Comparison of ENCODE assay signal across 8 cellular contexts in the genomic region with DNA sequence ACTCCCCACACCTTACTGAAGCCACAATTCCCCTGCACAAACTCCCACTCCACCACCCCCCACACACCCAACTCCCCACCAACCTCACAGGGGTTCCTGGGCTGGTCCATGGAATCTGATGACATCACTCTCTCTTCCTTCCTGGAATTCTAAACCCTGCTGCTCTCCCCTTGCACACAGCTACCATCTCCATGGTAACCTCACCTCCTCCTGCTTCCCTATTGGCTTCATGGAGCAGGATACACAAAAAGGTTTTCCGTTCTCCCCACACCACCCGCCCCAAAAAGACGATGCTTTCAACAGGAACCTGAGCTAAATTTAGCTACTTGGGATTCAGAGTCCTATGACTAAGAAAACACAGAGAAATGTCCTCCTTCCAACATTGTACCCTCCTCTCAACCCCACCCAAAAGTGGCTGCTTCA.
DNase-seq lines count a peak whose midpoint lies in the region; ATAC-seq, FAIRE-seq and TF ChIP-seq lines count a peak whose summit lies in the region.

No MANE protein-coding gene starts in this region.

- H3K27ac ChIP-seq in K562 (ENCODE audit: extremely low read depth, low read depth, low read length) (no peak overlapping the region), smooth muscle cell (ENCODE audit: low read depth) (peak overlapping the region; percentile 70)
- H3K27ac ChIP-seq in effector memory CD4-positive, alpha-beta T cell (ENCODE audit: insufficient read depth, low read length, poor library complexity, severe bottlenecking), result no peak overlapping the region

- H3K9me3 ChIP-seq in K562 (replicated peaks; ENCODE audit: control insufficient read depth, insufficient read depth, low read depth, low read length) (no peaks in the 10 kb centered on the region), iPS-15b (ENCODE audit: control insufficient read depth, insufficient read depth, low read length) (no peaks in the 10 kb centered on the region), smooth muscle cell (replicated peaks; ENCODE audit: low read depth) (no peaks in the 10 kb centered on the region)
- H3K9me3 ChIP-seq in effector memory CD4-positive, alpha-beta T cell (ENCODE audit: control insufficient read depth, low read length), result no peaks in the 10 kb centered on the region

- DNase-seq in HTR-8/SVneo (ENCODE audit: insufficient read length, low spot score) (peak; percentile 34), K562 (ENCODE audit: extremely low read depth in 1 of 4, low spot score in 3 of 4) (no peak), smooth muscle cell (lab: John Stamatoyannopoulos, UW; ENCODE audit: unreplicated experiment) (no peak)
- DNase-seq in effector memory CD4-positive, alpha-beta T cell, result no peak

- H3K36me3 ChIP-seq in K562 (ENCODE audit: control insufficient read depth, insufficient read depth, low read length) (no peaks in the 10 kb centered on the region), iPS-15b (ENCODE audit: control insufficient read depth, insufficient read depth, low read length) (no peaks in the 10 kb centered on the region), smooth muscle cell (ENCODE audit: low read depth) (no peaks in the 10 kb centered on the region)
- no peaks in the 10 kb centered on the region for H3K36me3 ChIP-seq in effector memory CD4-positive, alpha-beta T cell (ENCODE audit: control insufficient read depth, insufficient read depth, low read length)

- peaks cover 6% of the 10 kb centered on the region; the same call in 1 of the 2 replicates for H4K20me1 ChIP-seq in K562 (replicated peaks; ENCODE audit: control insufficient read depth, insufficient read depth, low read length)
- peaks cover 94% of the 10 kb centered on the region for H4K20me1 ChIP-seq in smooth muscle cell (ENCODE audit: low read depth)

- CTCF ChIA-PET in K562 (lab: Yijun Ruan, JAX; ENCODE audit: low intra/inter-chr PET ratio), result no interaction called here

- no peak for TF ChIP-seq EP300 in K562 (IDR thresholded peaks at IDR 0.05; ENCODE audit: low read length)

- FAIRE-seq in HTR-8/SVneo (lab: Jason Lieb, UNC) (no peak), K562 (lab: Jason Lieb, UNC) (no peak)

- no TSS peak for BruUV-seq in K562 (replicated peaks; lab: Mats Ljungman, UMichigan)

- H3K27me3 ChIP-seq in K562 (ENCODE audit: control insufficient read depth in 2 of 2, insufficient read depth in 2 of 2, low read length in 2 of 2) (no peaks in the 10 kb centered on the region), iPS-15b (ENCODE audit: control insufficient read depth, insufficient read depth, low read length) (no peaks in the 10 kb centered on the region), smooth muscle cell (ENCODE audit: low read depth) (no peaks in the 10 kb centered on the region)
- H3K27me3 ChIP-seq in effector memory CD4-positive, alpha-beta T cell (replicated peaks; ENCODE audit: control insufficient read depth, insufficient read depth, low read length, poor library complexity, severe bottlenecking), result no peaks in the 10 kb centered on the region

- H3K9ac ChIP-seq in K562 (ENCODE audit: insufficient read depth in 1 of 2, low read depth in 2 of 2, low read length in 2 of 2), result no peak overlapping the region
- no peak overlapping the region for H3K9ac ChIP-seq in iPS-15b (ENCODE audit: low read depth, low read length)
- no peak overlapping the region for H3K9ac ChIP-seq in smooth muscle cell (ENCODE audit: low read depth)

- WGBS in K562 (ENCODE audit: insufficient coverage, low coverage, missing lambda C conversion rate), result 36% methylated on average over 2 of the region's 3 CpGs
- 10% methylated on average over 3 of the region's 3 CpGs for WGBS in smooth muscle cell (ENCODE audit: low lambda C conversion rate)

- H3K4me3 ChIP-seq in K562, result no peak overlapping the region
- H3K4me3 ChIP-seq in iPS-15b (ENCODE audit: low read depth, low read length), result peak overlapping the region; percentile 24
- no peak overlapping the region for H3K4me3 ChIP-seq in smooth muscle cell
- no peak overlapping the region for H3K4me3 ChIP-seq in effector memory CD4-positive, alpha-beta T cell (ENCODE audit: insufficient read depth, low read depth, low read length, poor library complexity, severe bottlenecking)

- H3K4me1 ChIP-seq in K562 (replicated peaks in 1 of 2; ENCODE audit: control insufficient read depth in 2 of 2, insufficient read depth in 2 of 2, low read length in 2 of 2), result peaks cover 0 to 5% of the 10 kb centered on the region in 2 experiments; a peak in 2 of 5 replicates
- peaks cover 11% of the 10 kb centered on the region for H3K4me1 ChIP-seq in iPS-15b (ENCODE audit: control insufficient read depth, insufficient read depth, low read length)
- peaks cover 25% of the 10 kb centered on the region for H3K4me1 ChIP-seq in smooth muscle cell (ENCODE audit: low read depth)
- H3K4me1 ChIP-seq in effector memory CD4-positive, alpha-beta T cell (ENCODE audit: control insufficient read depth, insufficient read depth, low read length, poor library complexity, severe bottlenecking), result no peaks in the 10 kb centered on the region

- no peak overlapping the region for H2AFZ ChIP-seq in K562 (ENCODE audit: low read depth, low read length)
- H2AFZ ChIP-seq in smooth muscle cell (ENCODE audit: low read depth), result no peak overlapping the region

- H3K4me2 ChIP-seq in K562 (ENCODE audit: insufficient read depth, low read length) (no peak overlapping the region), smooth muscle cell (peak overlapping the region; percentile 74)

- no peaks in the 10 kb centered on the region for H3K9me1 ChIP-seq in K562 (ENCODE audit: control insufficient read depth, insufficient read depth, low read length)

- H3F3A ChIP-seq in smooth muscle cell (ENCODE audit: low read depth), result peaks cover 4% of the 10 kb centered on the region

- intact Hi-C loops in K562 (cut with micrococcal nuclease), result no loop called here

- POLR2A ChIA-PET in K562 (lab: Yijun Ruan, JAX), result interaction anchor here (0.6 to 1.5 kb wide), 2 partner anchors 25 to 36 kb away, joined by 3 read pairs; no protein-coding TSS in a partner anchor

- TF ChIP-seq RAD21 in K562 (CRISPR knock-in tag; conservative IDR thresholded peaks at IDR 0.05 in 1 of 2, IDR thresholded peaks at IDR 0.05 in 1 of 2), result no peak

- H3K79me2 ChIP-seq in K562 (ENCODE audit: control insufficient read depth, insufficient read depth, low read length), result no peaks in the 10 kb centered on the region; the same call in 2 of the 3 replicates
- H3K79me2 ChIP-seq in smooth muscle cell (ENCODE audit: low read depth), result peaks cover 100% of the 10 kb centered on the region

- TF ChIP-seq POLR2A in K562 (conservative IDR thresholded peaks at IDR 0.05), result no peak

- ATAC-seq in K562 (no peak), HG02588 (IDR thresholded peaks at IDR 0.05; ENCODE audit: unreplicated experiment) (no peak), GM21515 (IDR thresholded peaks at IDR 0.05; ENCODE audit: unreplicated experiment) (no peak), HG03196 (IDR thresholded peaks at IDR 0.05; ENCODE audit: unreplicated experiment) (no peak)

- TF ChIP-seq CTCF in K562 (IDR thresholded peaks at IDR 0.05 in 2 of 3, conservative IDR thresholded peaks at IDR 0.05 in 1 of 3; ENCODE audit: insufficient read depth in 2 of 3, low read depth in 1 of 3, low read length in 3 of 3) (no peak), smooth muscle cell (IDR thresholded peaks at IDR 0.05; ENCODE audit: borderline replicate concordance, insufficient read depth, poor library complexity, severe bottlenecking) (no peak)

- in situ Hi-C loops in K562 (cut with MboI), result no loop called here

TF ChIP-seq in K562, 482 proteins besides CTCF, POLR2A, EP300 and RAD21:
- TF ChIP-seq EHMT2 (IDR thresholded peaks at IDR 0.05) (no peak), RFX1 (IDR thresholded peaks at IDR 0.05) (peak; percentile 43), RBM15 (IDR thresholded peaks at IDR 0.05; ENCODE audit: insufficient read depth, low read length) (no peak)
